ENCODE assay signal across 11 cellular contexts in genomic region chr7:98354511-98355249, GRCh38. TPM values are rescaled to one million over a fixed set of nuclear protein-coding genes. Genes with fewer than 3 reads are reported as not detected.
DNase-seq lines count a peak whose midpoint lies in the region; ATAC-seq, FAIRE-seq and TF ChIP-seq lines count a peak whose summit lies in the region.
"Had no signal": no experiment of that assay in that cellular context is flagged by ENCODE, and none has a peak within 500 bp of the region (broad histone marks: within the 10 kb centered on the region; RNA-seq: fewer than 3 reads in every experiment).

No MANE protein-coding gene starts in this region.

- H3K27me3 ChIP-seq in HepG2 (ENCODE audit: control insufficient read depth in 1 of 2, insufficient read depth in 2 of 2, low read length in 2 of 2) = no peaks in the 10 kb centered on the region
- no peaks in the 10 kb centered on the region for H3K27me3 ChIP-seq in Karpas-422 (ENCODE audit: low read length)

- no peak overlapping the region for H2AFZ ChIP-seq in HepG2 (ENCODE audit: low read length)
- H2AFZ ChIP-seq in Karpas-422 (ENCODE audit: low read length) = no peak overlapping the region

- peaks cover 29% of the 10 kb centered on the region for H3K4me1 ChIP-seq in HepG2 (ENCODE audit: insufficient read depth, low read length)
- H3K4me1 ChIP-seq in Karpas-422 (ENCODE audit: low read length) = no peaks in the 10 kb centered on the region

- H4K20me1 ChIP-seq in HepG2 (ENCODE audit: insufficient read depth, low read length) (peaks cover 13% of the 10 kb centered on the region; the same call in 1 of the 2 replicates), Karpas-422 (ENCODE audit: insufficient read depth, low read depth, low read length) (no peaks in the 10 kb centered on the region)

- H3K9me3 ChIP-seq in HepG2 (ENCODE audit: low read length) = no peaks in the 10 kb centered on the region
- no peaks in the 10 kb centered on the region for H3K9me3 ChIP-seq in Karpas-422 (ENCODE audit: low read length)

- WGBS in HepG2 (ENCODE audit: low lambda C conversion rate) = 71% methylated on average over 11 of the region's 22 CpGs

- H3K27ac ChIP-seq in HepG2 (ENCODE audit: extremely low read length, insufficient read depth, low read length) = peak overlapping the region; percentile 35
- H3K27ac ChIP-seq in Karpas-422 (ENCODE audit: low read length) = no peak overlapping the region

- H3K4me2 ChIP-seq in HepG2 (ENCODE audit: low read depth, low read length) (no peak overlapping the region; the same call in 1 of the 2 replicates), Karpas-422 (ENCODE audit: low read depth, low read length, poor library complexity, severe bottlenecking) (no peak overlapping the region)

- H3K9ac ChIP-seq in HepG2 (ENCODE audit: insufficient read depth, low read depth, low read length) (no peak overlapping the region), Karpas-422 (ENCODE audit: low read length) (no peak overlapping the region)

- in situ Hi-C loops in HepG2 (cut with HindIII; ENCODE audit: extremely low pct_ligation_motif_present, low pct_unique_long_range_greater_than_20kb) = no loop called here

- H3K9me2 ChIP-seq in Karpas-422 (replicated peaks; ENCODE audit: insufficient read depth, low read length) = no peaks in the 10 kb centered on the region

- no peak for TF ChIP-seq RAD21 in HepG2 (CRISPR knock-in tag; IDR thresholded peaks at IDR 0.05)

- TF ChIP-seq EP300 in HepG2 (IDR thresholded peaks at IDR 0.05; ENCODE audit: low read depth in 2 of 2, low read length in 2 of 2) = no peak
- TF ChIP-seq EP300 in HepG2 (CRISPR knock-in tag; IDR thresholded peaks at IDR 0.05; ENCODE audit: borderline replicate concordance) = no peak

- no peak for TF ChIP-seq POLR2A in HepG2 (IDR thresholded peaks at IDR 0.05; ENCODE audit: insufficient read depth in 1 of 2, low read depth in 2 of 2, low read length in 2 of 2)

- POLR2A ChIA-PET in HepG2 (lab: Yijun Ruan, JAX) = no interaction called here

- peak; percentile 97 for DNase-seq in A172 (ENCODE audit: low spot score)
- peak; percentile 97 for DNase-seq in HT-29 (ENCODE audit: low spot score)
- peak; percentile 41 for DNase-seq in brain pericyte (ENCODE audit: low read depth, low spot score)
- peak; percentile 62 for DNase-seq in HepG2 (ENCODE audit: low spot score)
- no peak for DNase-seq in Karpas-422
- DNase-seq in globus pallidus (ENCODE audit: low spot score) = no peak
- DNase-seq: CD8-positive, alpha-beta memory T cell; immature natural killer cell; NCI-H1694 treated with DMSO at 0.1 percent for 48 hours had no signal

- no peak overlapping the region; a peak in 1 of 6 replicates for H3K4me3 ChIP-seq in HepG2 (replicated peaks in 1 of 3; ENCODE audit: insufficient read depth in 1 of 3, low read depth in 2 of 3, low read length in 3 of 3)
- no peak overlapping the region for H3K4me3 ChIP-seq in Karpas-422 (ENCODE audit: low read length)

- no peak for FAIRE-seq in HepG2 (lab: Jason Lieb, UNC)

- peaks cover 4 to 14% of the 10 kb centered on the region in 2 experiments; a peak in 4 of 5 replicates for H3K36me3 ChIP-seq in HepG2 (replicated peaks in 1 of 2; ENCODE audit: control insufficient read depth in 1 of 2, insufficient read depth in 2 of 2, low read length in 2 of 2)
- H3K36me3 ChIP-seq in Karpas-422 (ENCODE audit: insufficient read depth, low read length) = no peaks in the 10 kb centered on the region

- H3K79me2 ChIP-seq in HepG2 (ENCODE audit: insufficient read depth, low read length) (no peaks in the 10 kb centered on the region), Karpas-422 (ENCODE audit: low read length) (no peaks in the 10 kb centered on the region)

- CTCF ChIA-PET in HepG2 (lab: Yijun Ruan, JAX; ENCODE audit: low intra/inter-chr PET ratio, low total read pairs) = no interaction called here

- no peak for TF ChIP-seq CTCF in HepG2 (CRISPR knock-in tag; IDR thresholded peaks at IDR 0.05)

- intact Hi-C loops in HepG2 (cut with micrococcal nuclease; ENCODE audit: unreplicated experiment) = no loop called here

- peak; percentile 91 for ATAC-seq in HepG2
- no peak for ATAC-seq in HG03135 (IDR thresholded peaks at IDR 0.05; ENCODE audit: unreplicated experiment)
- no peak for ATAC-seq in GM19397 (IDR thresholded peaks at IDR 0.05; ENCODE audit: unreplicated experiment)

- BruUV-seq in HepG2 (replicated peaks; lab: Mats Ljungman, UMichigan) = no TSS peak

TF ChIP-seq in HepG2, 621 proteins besides CTCF, POLR2A, EP300 and RAD21 (continues in another document):
- TF ChIP-seq ZBTB38 (CRISPR knock-in tag; IDR thresholded peaks at IDR 0.05) (peak; percentile 42; the same call in 1 of the 2 replicates), ATF2 (CRISPR knock-in tag; IDR thresholded peaks at IDR 0.05) (no peak), SAP130 (CRISPR knock-in tag; IDR thresholded peaks at IDR 0.05; ENCODE audit: low read depth) (peak; percentile 37; the same call in 1 of the 2 replicates), TFAP4 (IDR thresholded peaks at IDR 0.05; ENCODE audit: borderline replicate concordance, low read depth) (peak; percentile 45; the same call in 1 of the 2 replicates), NR2F6 (IDR thresholded peaks at IDR 0.05) (no peak), NR2F6 (CRISPR knock-in tag; IDR thresholded peaks at IDR 0.05) (peak; percentile 33; the same call in 1 of the 2 replicates), ELK4 (CRISPR knock-in tag; IDR thresholded peaks at IDR 0.05; ENCODE audit: borderline replicate concordance) (no peak), ZNF691 (CRISPR knock-in tag; IDR thresholded peaks at IDR 0.05; ENCODE audit: borderline replicate concordance, low read depth) (peak; percentile 61; the same call in 1 of the 2 replicates), NR1H2 (CRISPR knock-in tag; IDR thresholded peaks at IDR 0.05; ENCODE audit: borderline replicate concordance, low read depth) (no peak), RARA (CRISPR knock-in tag; IDR thresholded peaks at IDR 0.05) (peak; percentile 71)

RNA-seq across cellular contexts. Expression of gene BAIAP2L1, which starts 46.2 kb away (rescaled TPM):
- total RNA-seq in A172 (2014; rRNA removed; shearing (Covaris generic)) = 14.0 and 16.1 TPM in 2 replicates
- total RNA-seq in HT-29 (2014; rRNA removed; shearing (Covaris generic)) = 46.2 and 48.0 TPM in 2 replicates
- total RNA-seq in HepG2 (2016; rRNA removed; fragmentation: Illumina TruSeq; extraction: Trizol) = 13.0 and 13.7 TPM in 2 replicates
- 5.5 and 6.3 TPM in 2 replicates for total RNA-seq in HepG2 (2016; cell fraction: cytosol; rRNA removed; fragmentation: Illumina TruSeq; extraction: Trizol; ENCODE audit: low read depth)
- 11.1 and 13.2 TPM in 2 replicates for total RNA-seq in HepG2 (2016; cell fraction: insoluble cytoplasmic fraction; rRNA removed; fragmentation: Illumina TruSeq; extraction: Trizol)
- total RNA-seq in HepG2 (2016; cell fraction: membrane; rRNA removed; fragmentation: Illumina TruSeq; extraction: Trizol) = 11.9 and 12.9 TPM in 2 replicates
- total RNA-seq in HepG2 (2016; cell fraction: nucleus; rRNA removed; fragmentation: Illumina TruSeq; extraction: Trizol) = 8.6 and 9.2 TPM in 2 replicates
- 21.5 and 23.3 TPM in 2 replicates for polyA plus RNA-seq in HepG2 (2011; rRNA removed)
- polyA plus RNA-seq in HepG2 (2011; cell fraction: cytosol; rRNA removed) = 15.8 and 16.8 TPM in 2 replicates
- 13.8 and 18.8 TPM in 2 replicates for polyA plus RNA-seq in HepG2 (2011; cell fraction: nucleus; rRNA removed)
- polyA plus RNA-seq in HepG2 (2012) = 21.3 and 25.8 TPM in 2 replicates
- polyA plus RNA-seq in HepG2 (2016; cell fraction: cytosol; fragmentation: Illumina TruSeq; extraction: Trizol; ENCODE audit: low read depth) = 11.6 and 12.1 TPM in 2 replicates
- polyA plus RNA-seq in HepG2 (2016; cell fraction: insoluble cytoplasmic fraction; fragmentation: Illumina TruSeq; extraction: Trizol; ENCODE audit: low read depth) = 20.8 and 27.2 TPM in 2 replicates
- 17.6 and 17.7 TPM in 2 replicates for polyA plus RNA-seq in HepG2 (2016; cell fraction: membrane; fragmentation: Illumina TruSeq; extraction: Trizol; ENCODE audit: low read depth)
- 18.6 and 20.4 TPM in 2 replicates for polyA plus RNA-seq in HepG2 (2016; cell fraction: nucleus; fragmentation: Illumina TruSeq; extraction: Trizol; ENCODE audit: insufficient read depth, low read depth)
- polyA minus RNA-seq in HepG2 (2011; rRNA and poly(A)+ RNA removed; ENCODE audit: low replicate concordance) = 16.5 and 17.8 TPM in 2 replicates
- polyA minus RNA-seq in HepG2 (2011; cell fraction: cytosol; rRNA and poly(A)+ RNA removed) = 10.0 and 14.2 TPM in 2 replicates
- 15.8 and 24.1 TPM in 2 replicates for polyA minus RNA-seq in HepG2 (2011; cell fraction: nucleus; rRNA and poly(A)+ RNA removed)
- not detected in 2 replicates for total RNA-seq in Karpas-422 (2014; rRNA removed; shearing (Covaris generic); ENCODE audit: low replicate concordance)

Comparison
In these comparisons a context has a peak if more than half of its experiments do, and no peak if none do; other contexts are left out.
1. DNase-seq: peak in A172 (single experiment), HT-29 (single experiment), brain pericyte (single experiment) and HepG2 (single experiment); none in Karpas-422 (single experiment) and globus pallidus (single experiment).